19 cellular contexts compared by ENCODE assay signal in genomic region chr12:93078092-93078491, GRCh38.
DNase-seq lines count a peak whose midpoint lies in the region; ATAC-seq and TF ChIP-seq lines count a peak whose summit lies in the region.
"Had no signal": no experiment of that assay in that cellular context is flagged by ENCODE, and none has a peak within 500 bp of the region (broad histone marks: within the 10 kb centered on the region; RNA-seq: fewer than 3 reads in every experiment).

No MANE protein-coding gene starts in this region.

- CTCF ChIA-PET in Caco-2 (lab: Charles Lee) (no interaction called here), WTC11 (lab: Charles Lee) (interaction anchor here (0.8 kb wide), 1 partner anchor 20 kb away, joined by 4 read pairs; no protein-coding TSS in a partner anchor)

- POLR2A ChIA-PET in Caco-2 (lab: Charles Lee) (no interaction called here), WTC11 (lab: Charles Lee) (no interaction called here)

- intact Hi-C loops in Caco-2 (cut with micrococcal nuclease; ENCODE audit: unreplicated experiment): no loop called here

- H3K27me3 Mint-ChIP-seq in Caco-2 (ENCODE audit: insufficient read depth, unreplicated experiment): no peaks in the 10 kb centered on the region
- H3K27me3 Mint-ChIP-seq in WTC11 (ENCODE audit: low read depth): peaks cover 36% of the 10 kb centered on the region
- peaks cover 23% of the 10 kb centered on the region for H3K27me3 Mint-ChIP-seq in endodermal cell (ENCODE audit: insufficient read depth)
- H3K27me3 Mint-ChIP-seq in neural crest cell (ENCODE audit: low read depth): no peaks in the 10 kb centered on the region
- H3K27me3 Mint-ChIP-seq: B cell; CD4-positive, CD25-positive, alpha-beta regulatory T cell had no signal

- no peak overlapping the region for H3K9ac ChIP-seq in endodermal cell (ENCODE audit: extremely low read depth, low read length, poor library complexity, severe bottlenecking)
- H3K9ac ChIP-seq: BLaER1, GM23248 had no signal

- H3K4me3 Mint-ChIP-seq in Caco-2 (ENCODE audit: unreplicated experiment) (no peak overlapping the region), WTC11 (no peak overlapping the region), endodermal cell (no peak overlapping the region), neural crest cell (no peak overlapping the region)
- H3K4me3 Mint-ChIP-seq: B cell; CD4-positive, CD25-positive, alpha-beta regulatory T cell; CD8-positive, alpha-beta T cell; HFFc6 had no signal

- H3K36me3 Mint-ChIP-seq in Caco-2 (ENCODE audit: insufficient read depth, unreplicated experiment) (peaks cover 30% of the 10 kb centered on the region), WTC11 (peaks cover 6% of the 10 kb centered on the region), endodermal cell (ENCODE audit: low read depth) (no peaks in the 10 kb centered on the region), neural crest cell (ENCODE audit: low read depth) (peaks cover 2% of the 10 kb centered on the region)
- H3K36me3 Mint-ChIP-seq: CD4-positive, CD25-positive, alpha-beta regulatory T cell; CD8-positive, alpha-beta T cell had no signal

- DNase-seq in Caco-2 (no peak), WTC11 (ENCODE audit: low spot score) (no peak), endodermal cell (peak; percentile 32), neural crest cell (ENCODE audit: low read depth, low spot score) (no peak), NCI-H2107 (lab: John Stamatoyannopoulos, UW) (no peak), NOMO-1 (lab: John Stamatoyannopoulos, UW; ENCODE audit: unreplicated experiment in 2 of 2) (no peak)
- no peak for DNase-seq in activated naive CD4-positive, alpha-beta T cell treated with anti-CD3 and anti-CD28 coated beads, Interleukin-2, amount 50 U/mL, for 16 hours
- no peak for DNase-seq in stimulated activated CD4-positive, alpha-beta T cell treated with anti-CD3 and anti-CD28 coated beads, Interleukin-15, amount 100 ng/mL, for 24 hours
- DNase-seq: CD4-positive, CD25-positive, alpha-beta regulatory T cell; CD8-positive, alpha-beta T cell; DMS53; DMS79 treated with DMSO at 0.1 percent for 48 hours; GM23248; HFFc6 had no signal

- H3K9me3 Mint-ChIP-seq in Caco-2 (ENCODE audit: unreplicated experiment) (peaks cover 15% of the 10 kb centered on the region), WTC11 (peaks cover 14% of the 10 kb centered on the region), endodermal cell (peaks cover 9% of the 10 kb centered on the region), neural crest cell (peaks cover 15% of the 10 kb centered on the region)
- H3K9me3 Mint-ChIP-seq: CD8-positive, alpha-beta T cell; HFFc6 had no signal

- peak overlapping the region; percentile 70 for H3K27ac Mint-ChIP-seq in Caco-2 (ENCODE audit: unreplicated experiment)
- H3K27ac Mint-ChIP-seq in WTC11: no peak overlapping the region
- no peak overlapping the region for H3K27ac Mint-ChIP-seq in endodermal cell
- peak overlapping the region; percentile 29 for H3K27ac Mint-ChIP-seq in neural crest cell (ENCODE audit: unreplicated experiment)
- H3K27ac Mint-ChIP-seq: B cell; CD4-positive, CD25-positive, alpha-beta regulatory T cell; CD8-positive, alpha-beta T cell; HFFc6 had no signal

- TF ChIP-seq CTCF in Caco-2 (IDR thresholded peaks at IDR 0.05; ENCODE audit: insufficient read depth in 1 of 2, low read depth in 1 of 2, low read length in 1 of 2, severe bottlenecking in 1 of 2, unreplicated experiment in 1 of 2): no peak
- TF ChIP-seq CTCF in WTC11 (IDR thresholded peaks at IDR 0.05): no peak
- TF ChIP-seq CTCF in endodermal cell (conservative IDR thresholded peaks at IDR 0.05): no peak
- no peak for TF ChIP-seq CTCF in neural crest cell (conservative IDR thresholded peaks at IDR 0.05)

- H3K27me3 ChIP-seq in Caco-2 (replicated peaks; ENCODE audit: control insufficient read depth, insufficient read depth, low read length) (no peaks in the 10 kb centered on the region), endodermal cell (ENCODE audit: control insufficient read depth, insufficient read depth, low read length, poor library complexity, severe bottlenecking) (no peaks in the 10 kb centered on the region)
- H3K27me3 ChIP-seq: BLaER1 had no signal

- H3K4me1 ChIP-seq in Caco-2 (peaks cover 45% of the 10 kb centered on the region), endodermal cell (ENCODE audit: control insufficient read depth, insufficient read depth, low read length) (peaks cover 15% of the 10 kb centered on the region)
- H3K4me1 ChIP-seq: BLaER1 had no signal

- H3K36me3 ChIP-seq in Caco-2 (ENCODE audit: control insufficient read depth, insufficient read depth, low read length) (no peaks in the 10 kb centered on the region; the same call in 1 of the 2 replicates), endodermal cell (ENCODE audit: control insufficient read depth, insufficient read depth, low read length) (no peaks in the 10 kb centered on the region)
- H3K36me3 ChIP-seq: BLaER1, HAP-1 had no signal

- no TSS peak for BruUV-seq in Caco-2 (replicated peaks; lab: Mats Ljungman, UMichigan)

- H3K9me3 ChIP-seq in Caco-2: no peaks in the 10 kb centered on the region; the same call in 1 of the 2 replicates
- H3K9me3 ChIP-seq in endodermal cell (ENCODE audit: control insufficient read depth, low read length): peaks cover 4% of the 10 kb centered on the region

- ATAC-seq in WTC11: no peak
- ATAC-seq: CD8-positive, alpha-beta T cell had no signal

- no peak overlapping the region for H3K27ac ChIP-seq in endodermal cell (ENCODE audit: low read depth, low read length)
- H3K27ac ChIP-seq: 22Rv1, BLaER1, C4-2B, GM23248 had no signal

- H3K4me1 Mint-ChIP-seq in Caco-2 (ENCODE audit: low read depth, unreplicated experiment): peaks cover 36% of the 10 kb centered on the region
- H3K4me1 Mint-ChIP-seq in WTC11: peaks cover 67% of the 10 kb centered on the region
- peaks cover 47% of the 10 kb centered on the region for H3K4me1 Mint-ChIP-seq in endodermal cell
- H3K4me1 Mint-ChIP-seq in neural crest cell: peaks cover 45% of the 10 kb centered on the region
- H3K4me1 Mint-ChIP-seq: B cell; CD4-positive, CD25-positive, alpha-beta regulatory T cell had no signal

- 44% methylated on average over 1 of the region's 1 CpG; no CpG with 5 or more reads in 1 of the 2 experiments for WGBS in endodermal cell (ENCODE audit: insufficient coverage in 1 of 2, insufficient read length in 1 of 2), 2 experiments

- H3K4me3 ChIP-seq in Caco-2 (ENCODE audit: low read depth, low read length): no peak overlapping the region
- H3K4me3 ChIP-seq in endodermal cell (ENCODE audit: low read length): no peak overlapping the region
- H3K4me3 ChIP-seq: BLaER1, GM23248, HAP-1 had no signal

TF ChIP-seq in WTC11, 78 proteins besides CTCF, POLR2A, EP300 and RAD21:
- TF ChIP-seq MAX (CRISPR knock-in tag; IDR thresholded peaks at IDR 0.05) (peak; percentile 38; the same call in 1 of the 2 replicates), ZNF232 (CRISPR knock-in tag; IDR thresholded peaks at IDR 0.05) (no peak)

Comparison
In these comparisons a context has a peak if more than half of its experiments do, and no peak if none do; other contexts are left out.
1. H3K27ac Mint-ChIP-seq: peak in Caco-2 (single experiment) and neural crest cell (single experiment); none in WTC11 (single experiment) and endodermal cell (single experiment).